24 cellular contexts compared by ENCODE assay signal in the genomic region with DNA sequence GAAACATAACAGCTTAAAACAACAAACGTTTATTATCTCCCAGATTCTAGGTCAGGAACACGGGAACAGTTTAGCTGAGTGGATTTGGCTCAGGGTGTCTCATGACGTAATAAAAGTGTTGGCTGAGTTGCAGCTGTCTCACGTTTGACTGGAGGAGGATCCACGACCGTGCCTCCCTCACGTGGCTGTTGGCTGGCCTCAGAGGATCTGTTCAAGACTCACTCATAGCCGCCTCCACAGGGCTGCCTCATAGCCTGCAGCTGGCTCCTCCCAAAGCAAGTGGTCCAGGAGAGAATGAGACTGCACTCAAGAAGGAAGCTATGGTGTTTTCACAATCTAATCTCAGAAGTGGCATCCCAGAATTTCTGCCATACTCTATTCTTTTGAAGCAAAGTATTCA.
"Had no signal": no experiment of that assay in that cellular context is flagged by ENCODE, and none has a peak within 500 bp of the region (broad histone marks: within the 10 kb centered on the region; RNA-seq: fewer than 3 reads in every experiment).

No MANE protein-coding gene starts in this region.

- H3K9me3 ChIP-seq: colonic mucosa, psoas muscle, suprapubic skin had no signal

- FAIRE-seq: frontal cortex, small intestine had no signal

- H3K36me3 ChIP-seq: colonic mucosa, heart left ventricle, left ventricle myocardium inferior, suprapubic skin had no signal

- DNase-seq: activated B cell treated with CpG ODN at 0.5 μM for 24 hours; activated CD4-positive, alpha-beta memory T cell treated with anti-CD3 and anti-CD28 coated beads for 36 hours; activated CD4-positive, alpha-beta T cell treated with anti-CD3 and anti-CD28 coated beads for 4 hours; activated naive CD4-positive, alpha-beta T cell; activated naive CD8-positive, alpha-beta T cell treated with anti-CD3 and anti-CD28 coated beads for 36 hours; activated T-cell treated with anti-CD3 and anti-CD28 coated beads for 4 hours; amniotic stem cell; central memory CD4-positive, alpha-beta T cell; colonic mucosa; endodermal cell; heart left ventricle; left ventricle myocardium inferior; mammary epithelial cell; midbrain; right cardiac atrium; small intestine; stimulated activated CD4-positive, alpha-beta T cell treated with anti-CD3 and anti-CD28 coated beads, Interleukin-15, amount 100 ng/mL, for 24 hours; stimulated activated CD4-positive, alpha-beta T cell treated with anti-CD3 and anti-CD28 coated beads, Interleukin-2, amount 100 ng/mL, for 48 hours; stimulated activated naive CD8-positive, alpha-beta T cell treated with anti-CD3 and anti-CD28 coated beads, Interleukin-15, amount 100 ng/mL, for 72 hours; T-helper 2 cell; trophoblast cell had no signal

- ATAC-seq: heart left ventricle; psoas muscle; right cardiac atrium; stimulated activated naive CD8-positive, alpha-beta T cell treated with anti-CD3 and anti-CD28 coated beads, Interleukin-15, amount 100 ng/mL, for 72 hours had no signal

- H3K4me3 ChIP-seq: colonic mucosa, heart left ventricle, left ventricle myocardium inferior, psoas muscle, suprapubic skin had no signal

- H3K27me3 ChIP-seq: colonic mucosa, heart left ventricle, suprapubic skin had no signal
